Comparison of ENCODE assay signal across 23 cellular contexts in genomic region chr6:109686566-109686965, GRCh38. TPM values are rescaled to one million over a fixed set of nuclear protein-coding genes. Genes with fewer than 3 reads are reported as not detected.
DNase-seq lines count a peak whose midpoint lies in the region; ATAC-seq, FAIRE-seq and TF ChIP-seq lines count a peak whose summit lies in the region.
"Had no signal": no experiment of that assay in that cellular context is flagged by ENCODE, and none has a peak within 500 bp of the region (broad histone marks: within the 10 kb centered on the region; RNA-seq: fewer than 3 reads in every experiment).

No MANE protein-coding gene starts in this region.

- H3K27me3 ChIP-seq in right atrium auricular region (no peaks in the 10 kb centered on the region), heart left ventricle (no peaks in the 10 kb centered on the region), brain microvascular endothelial cell (replicated peaks) (no peaks in the 10 kb centered on the region)
- H3K27me3 ChIP-seq: ovary, suprapubic skin had no signal

- intact Hi-C loops in heart left ventricle (cut with DNase I), result loop anchor here in 1 of 10 donors (5.0 kb wide), 1 partner anchor 309 kb away; no protein-coding TSS in a partner anchor

- no peak overlapping the region for H3K4me3 ChIP-seq in right atrium auricular region
- no peak overlapping the region for H3K4me3 ChIP-seq in heart left ventricle
- no peak overlapping the region for H3K4me3 ChIP-seq in brain microvascular endothelial cell (ENCODE audit: low read depth, low read length)
- H3K4me3 ChIP-seq: GM23338, ovary, suprapubic skin had no signal

- no peaks in the 10 kb centered on the region for H3K9me3 ChIP-seq in right atrium auricular region
- H3K9me3 ChIP-seq in heart left ventricle, result peaks cover 0 to 8% (median 0%) of the 10 kb centered on the region in 12 donors
- H3K9me3 ChIP-seq: ovary, suprapubic skin had no signal

- H3K36me3 ChIP-seq in right atrium auricular region (no peaks in the 10 kb centered on the region), heart left ventricle (no peaks in the 10 kb centered on the region), brain microvascular endothelial cell (replicated peaks) (no peaks in the 10 kb centered on the region)
- H3K36me3 ChIP-seq: ovary, suprapubic skin had no signal

- FAIRE-seq in RCC 7860 (lab: Jason Lieb, UNC), result no peak
- FAIRE-seq: urothelium cell line had no signal

- TF ChIP-seq POLR2A in heart left ventricle (IDR thresholded peaks at IDR 0.05), result no peak

- ATAC-seq in heart left ventricle (no peak), HG02678 (IDR thresholded peaks at IDR 0.05; ENCODE audit: unreplicated experiment) (no peak)
- ATAC-seq: GM23338; left colon; naive thymus-derived CD8-positive, alpha-beta T cell; sciatic nerve had no signal

- in situ Hi-C loops in brain microvascular endothelial cell (cut with HindIII; ENCODE audit: low pct_ligation_motif_present, low sequenced_read_pairs), result no loop called here

- DNase-seq in right atrium auricular region (ENCODE audit: low spot score) (no peak), heart left ventricle (no peak), brain microvascular endothelial cell (no peak), globus pallidus (ENCODE audit: low spot score) (peak; percentile 63), superior temporal gyrus (ENCODE audit: extremely low spot score) (peak; percentile 54), activated gamma-delta T cell (lab: John Stamatoyannopoulos, UW) (no peak), RCC 7860 (ENCODE audit: low spot score) (no peak)
- DNase-seq: ACHN; activated CD4-positive, CD25-positive, alpha-beta regulatory T cell treated with anti-CD3 and anti-CD28 coated beads, Interleukin-2, amount 50 U/mL, for 72 hours; activated T-cell treated with anti-CD3 and anti-CD28 coated beads, Interleukin-2, amount 50 U/mL, for 4 hours; effector CD8-positive, alpha-beta T cell; left colon; naive thymus-derived CD8-positive, alpha-beta T cell; NCI-H1417 treated with DMSO at 0.1 percent for 48 hours; NCI-H2171 treated with DMSO at 0.1 percent for 48 hours; ovary; SW 1271 had no signal

- TF ChIP-seq CTCF in right atrium auricular region (IDR thresholded peaks at IDR 0.05) (no peak), heart left ventricle (IDR thresholded peaks at IDR 0.05) (no peak), brain microvascular endothelial cell (IDR thresholded peaks at IDR 0.05; ENCODE audit: low read depth, low read length, missing control alignments) (no peak)

- H3K4me1 ChIP-seq in right atrium auricular region (peaks cover 0 to 13% of the 10 kb centered on the region in 2 donors), heart left ventricle (peaks cover 0 to 13% (median 7%) of the 10 kb centered on the region in 12 donors)

- H3K27ac ChIP-seq in right atrium auricular region (peak overlapping the region; percentile 22 to 62), heart left ventricle (peak overlapping the region in 2 of 12 donors; percentile 32 to 41), brain microvascular endothelial cell (peak overlapping the region; percentile 68)
- H3K27ac ChIP-seq: C4-2B, ovary had no signal

RNA-seq across cellular contexts. Expression of gene AK9, which starts 4.4 kb away (rescaled TPM):
- total RNA-seq in right atrium auricular region (10 to 100 TPM; 10.4 to 12.3 TPM), heart left ventricle (10 to 100 TPM in 5 of 9 donors, 1 to 10 TPM in 4; 7.7 to 17.0 (median 10.6) TPM)
- 1 to 10 TPM; 6.6 to 6.9 TPM for polyA plus RNA-seq in heart left ventricle

RNA-seq across cellular contexts. Expression of gene FIG4, which starts 4.5 kb away (rescaled TPM):
- 1 to 10 TPM; 6.2 to 9.6 TPM for total RNA-seq in right atrium auricular region
- total RNA-seq in heart left ventricle, result 10 to 100 TPM in 6 of 9 donors, 1 to 10 TPM in 3; 6.9 to 17.2 (median 10.4) TPM
- 1 to 10 TPM; 4.8 to 9.3 TPM for polyA plus RNA-seq in heart left ventricle

Comparison
In these comparisons a context has a peak if more than half of its experiments do, and no peak if none do; other contexts are left out.
1. DNase-seq: peak in globus pallidus (single experiment) and superior temporal gyrus (single experiment); none in right atrium auricular region (single experiment), heart left ventricle (0 of 5), brain microvascular endothelial cell (single experiment), activated gamma-delta T cell (single experiment) and RCC 7860 (single experiment).